ENCODE assay signal across 22 cellular contexts in the genomic region with DNA sequence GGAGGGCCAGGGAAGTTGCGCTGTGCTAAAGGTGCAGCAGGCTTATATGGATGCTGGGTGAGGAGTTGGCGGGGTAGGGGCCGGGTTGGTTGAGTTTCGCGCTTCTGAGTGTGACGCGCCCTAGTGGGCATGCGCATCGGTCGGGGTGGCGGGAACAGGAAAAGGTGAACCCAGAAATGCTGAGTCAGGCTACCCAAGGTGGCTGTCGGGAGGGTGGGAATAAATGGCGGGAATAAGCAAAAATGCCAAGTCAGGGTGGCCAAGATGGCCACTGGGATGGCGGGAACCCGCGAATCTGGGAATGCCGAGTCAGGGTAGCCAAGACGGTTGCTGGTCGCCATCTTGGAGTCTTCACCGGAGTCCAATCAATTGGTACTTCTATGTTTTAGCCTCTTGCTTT.
"Had no signal": no experiment of that assay in that cellular context is flagged by ENCODE, and none has a peak within 500 bp of the region (broad histone marks: within the 10 kb centered on the region; RNA-seq: fewer than 3 reads in every experiment).

No MANE protein-coding gene starts in this region.

- DNase-seq: hippocampal formation; left colon; lower lobe of right lung; mammary epithelial cell; mesenchymal stem cell; naive thymus-derived CD8-positive, alpha-beta T cell; nucleus accumbens; retina; right cardiac atrium; sigmoid colon; small intestine; stimulated activated CD4-positive, alpha-beta T cell treated with anti-CD3 and anti-CD28 coated beads, Interleukin-4, amount 100 ng/mL, for 24 hours; stimulated activated naive CD4-positive, alpha-beta T cell; uterus had no signal

- H3K27ac ChIP-seq: left lung, lower lobe of right lung, pancreas, prostate gland, sigmoid colon, spleen, suprapubic skin, tibial nerve, uterus had no signal

- H3K27me3 ChIP-seq: left lung, pancreas, sigmoid colon, spleen, suprapubic skin, tibial nerve, uterus had no signal

- H3K9me3 ChIP-seq: lower lobe of right lung, pancreas, prostate gland, sigmoid colon, uterus had no signal

- H3K36me3 ChIP-seq: left lung, lower lobe of right lung, pancreas, prostate gland, sigmoid colon, spleen, suprapubic skin, tibial nerve, uterus had no signal

- H3K4me3 ChIP-seq: left lung, lower lobe of right lung, pancreas, prostate gland, sigmoid colon, spleen, suprapubic skin, tibial nerve, uterus had no signal

- FAIRE-seq: keratinocyte, pancreas, small intestine had no signal

- H3K4me1 ChIP-seq: left lung, lower lobe of right lung, pancreas, prostate gland, sigmoid colon, spleen, suprapubic skin, tibial nerve, uterus had no signal

- ATAC-seq: left colon; left lung; lower lobe of right lung; naive thymus-derived CD8-positive, alpha-beta T cell; pancreas; right cardiac atrium; stimulated activated effector memory CD8-positive, alpha-beta T cell treated with anti-CD3 and anti-CD28 coated beads, Interleukin-12 subunit alpha, Interleukin-12 subunit beta, amount 100 ng/mL, for 72 hours had no signal
